In the genomic region with DNA sequence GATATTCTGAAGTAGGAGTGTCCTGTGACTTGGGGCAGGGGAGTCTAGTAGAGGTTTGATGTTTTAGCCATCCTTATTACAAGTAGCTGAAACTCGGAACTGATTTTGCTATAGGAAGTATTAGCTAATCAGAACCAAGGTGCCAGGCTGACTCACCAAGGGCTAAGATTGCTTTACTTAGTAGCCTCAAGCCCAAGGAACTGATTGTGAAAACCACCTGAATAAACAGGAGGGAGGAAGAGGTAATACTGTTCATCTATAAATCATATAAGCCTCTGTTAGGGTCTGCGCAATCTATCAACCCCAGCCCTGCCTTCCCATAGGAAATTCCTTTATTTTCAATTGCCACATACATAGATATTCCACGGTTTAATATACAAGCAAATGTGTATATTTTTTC, we compare ENCODE assay signal across 7 cellular contexts. TPM values are rescaled to one million over a fixed set of nuclear protein-coding genes. Genes with fewer than 3 reads are reported as not detected.
DNase-seq lines count a peak whose midpoint lies in the region; ATAC-seq and TF ChIP-seq lines count a peak whose summit lies in the region.

No MANE protein-coding gene starts in this region.

- H3K27me3 Mint-ChIP-seq in T-helper 17 cell = no peaks in the 10 kb centered on the region
- no peaks in the 10 kb centered on the region for H3K27me3 Mint-ChIP-seq in stimulated activated naive B cell treated with anti-CD40 and anti-IgM and Interleukin-4, amounts not matched to agents 10 μg/mL and 1 μg/mL and 100 μg/mL, for 72 hours

- H3K9me3 Mint-ChIP-seq in stimulated activated naive B cell treated with anti-CD40 and anti-IgM and Interleukin-4, amounts not matched to agents 10 μg/mL and 1 μg/mL and 100 μg/mL, for 72 hours = no peaks in the 10 kb centered on the region

- H3K4me1 Mint-ChIP-seq in T-helper 17 cell = peaks cover 35% of the 10 kb centered on the region
- H3K4me1 Mint-ChIP-seq in stimulated activated naive B cell treated with anti-CD40 and anti-IgM and Interleukin-4, amounts not matched to agents 10 μg/mL and 1 μg/mL and 100 μg/mL, for 72 hours = peaks cover 36 to 83% of the 10 kb centered on the region in 2 donors

- ATAC-seq in HG03432 (IDR thresholded peaks at IDR 0.05; ENCODE audit: unreplicated experiment) (peak; percentile 18), T-helper 17 cell (no peak)
- peak; percentile 15 to 24 for ATAC-seq in stimulated activated naive B cell treated with anti-CD40 and anti-IgM and Interleukin-4, amounts not matched to agents 10 μg/mL and 1 μg/mL and 100 μg/mL, for 72 hours (replicated peaks)

- DNase-seq in T-helper 17 cell (no peak), fibroblast of pulmonary artery (ENCODE audit: low read depth) (peak; percentile 54), germinal center (ENCODE audit: low spot score) (no peak), NCI-H2081 (lab: John Stamatoyannopoulos, UW) (no peak), NCI-H187 (lab: John Stamatoyannopoulos, UW) (no peak)
- DNase-seq in stimulated activated naive B cell treated with anti-CD40 and anti-IgM and Interleukin-4, amounts not matched to agents 10 μg/mL and 1 μg/mL and 100 μg/mL, for 72 hours = no peak

- H3K4me3 ChIP-seq in fibroblast of pulmonary artery (replicated peaks; ENCODE audit: low read depth, low read length) = no peak overlapping the region

- H3K9me3 ChIP-seq in T-helper 17 cell (ENCODE audit: control insufficient read depth, low read length, poor library complexity, severe bottlenecking) = no peaks in the 10 kb centered on the region

- peaks cover 11% of the 10 kb centered on the region for H3K36me3 Mint-ChIP-seq in T-helper 17 cell (ENCODE audit: low read depth)
- peaks cover 62 to 82% of the 10 kb centered on the region in 2 donors for H3K36me3 Mint-ChIP-seq in stimulated activated naive B cell treated with anti-CD40 and anti-IgM and Interleukin-4, amounts not matched to agents 10 μg/mL and 1 μg/mL and 100 μg/mL, for 72 hours

- peak overlapping the region; percentile 92 for H3K27ac Mint-ChIP-seq in T-helper 17 cell
- H3K27ac Mint-ChIP-seq in stimulated activated naive B cell treated with anti-CD40 and anti-IgM and Interleukin-4, amounts not matched to agents 10 μg/mL and 1 μg/mL and 100 μg/mL, for 72 hours = peak overlapping the region; percentile 95

- H3K4me3 Mint-ChIP-seq in T-helper 17 cell = peak overlapping the region; percentile 81
- peak overlapping the region; percentile 65 to 82 for H3K4me3 Mint-ChIP-seq in stimulated activated naive B cell treated with anti-CD40 and anti-IgM and Interleukin-4, amounts not matched to agents 10 μg/mL and 1 μg/mL and 100 μg/mL, for 72 hours

- no peak for TF ChIP-seq CTCF in fibroblast of pulmonary artery (IDR thresholded peaks at IDR 0.05; ENCODE audit: low read length, missing control alignments)

RNA-seq across cellular contexts. Expression of a gene that starts 54.4 kb away (rescaled TPM):
- total RNA-seq in T-helper 17 cell = 1,000 to 10,000 TPM in 1 of 2 donors, 100 to 1,000 TPM in 1; 755 to 1,096 TPM

RNA-seq across cellular contexts. Expression of a gene that starts 56.2 kb away (rescaled TPM):
- under 1 TPM in 1 of 2 donors, not detected in 1; 0.72 TPM for total RNA-seq in T-helper 17 cell
